Comparison of ENCODE assay signal across 9 cellular contexts in genomic region chr4:141057582-141057981, GRCh38.
"Had no signal": no experiment of that assay in that cellular context is flagged by ENCODE, and none has a peak within 500 bp of the region (broad histone marks: within the 10 kb centered on the region; RNA-seq: fewer than 3 reads in every experiment).

No MANE protein-coding gene starts in this region.

- H3K4me2 ChIP-seq: GM23338 had no signal

- H3K4me3 ChIP-seq: GM23248, GM23338, HAP-1 had no signal

- H2AFZ ChIP-seq: GM23248, GM23338 had no signal

- H3K4me1 ChIP-seq: HAP-1 had no signal

- DNase-seq: GM23248, GOT3, H7, H9, HCEC 1CT, HFFc6 had no signal

- ATAC-seq: GM23338, HCT116 had no signal

- H3K36me3 ChIP-seq: HAP-1 had no signal

- H3K9ac ChIP-seq: GM23248 had no signal

- H3K9me3 ChIP-seq: HAP-1 had no signal
